In the genomic region with DNA sequence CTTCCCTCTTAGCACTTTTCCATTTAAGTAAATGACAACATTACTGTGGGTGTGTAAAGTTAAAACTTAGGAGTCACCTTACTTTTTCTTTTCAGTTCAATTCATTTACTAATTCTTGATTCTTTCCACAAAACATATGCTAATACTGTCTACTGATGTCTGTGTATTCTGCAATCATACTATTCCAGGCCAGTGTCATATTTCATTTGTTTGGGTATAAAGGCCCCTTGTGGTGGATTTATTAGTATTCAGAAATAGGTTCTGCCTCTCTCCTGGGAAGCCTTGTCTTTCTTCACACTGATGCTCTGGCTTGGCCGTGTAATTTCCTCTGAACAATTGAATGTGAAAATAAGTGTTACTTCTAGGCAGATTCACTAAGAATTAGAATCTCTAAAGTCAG, we compare ENCODE assay signal across 20 cellular contexts.
A peak's percentile ranks its signal among the peaks of the same experiment; 100 is the strongest.
DNase-seq lines count a peak whose midpoint lies in the region; ATAC-seq and TF ChIP-seq lines count a peak whose summit lies in the region.
"Had no signal": no experiment of that assay in that cellular context is flagged by ENCODE, and none has a peak within 500 bp of the region (broad histone marks: within the 10 kb centered on the region; RNA-seq: fewer than 3 reads in every experiment).

No MANE protein-coding gene starts in this region.

- no peak overlapping the region for H3K4me3 Mint-ChIP-seq in GM23338
- H3K4me3 Mint-ChIP-seq: activated naive CD4-positive, alpha-beta T cell treated with anti-CD3 and anti-CD28 coated beads for 36 hours; nephron had no signal

- H3K4me1 ChIP-seq in GM23338 (ENCODE audit: insufficient read depth) (peaks cover 13% of the 10 kb centered on the region), gastroesophageal sphincter (no peaks in the 10 kb centered on the region)
- H3K4me1 ChIP-seq: SJSA1 had no signal

- no peak for TF ChIP-seq CTCF in GM23338 (conservative IDR thresholded peaks at IDR 0.05; ENCODE audit: low read depth in 2 of 2)
- no peak for TF ChIP-seq CTCF in astrocyte of the cerebellum (IDR thresholded peaks at IDR 0.05; ENCODE audit: low read depth, low read length, missing control alignments)
- no peak for TF ChIP-seq CTCF in neural cell (IDR thresholded peaks at IDR 0.05; ENCODE audit: poor library complexity, severe bottlenecking)
- TF ChIP-seq CTCF in gastroesophageal sphincter (IDR thresholded peaks at IDR 0.05): no peak

- TF ChIP-seq EP300 in neural cell (conservative IDR thresholded peaks at IDR 0.05; ENCODE audit: poor library complexity, severe bottlenecking): no peak
- TF ChIP-seq EP300 in gastroesophageal sphincter (IDR thresholded peaks at IDR 0.05): no peak

- H4K20me1 ChIP-seq in GM23338 (replicated peaks; ENCODE audit: insufficient read depth): no peaks in the 10 kb centered on the region
- no peaks in the 10 kb centered on the region for H4K20me1 ChIP-seq in neural cell (ENCODE audit: insufficient read depth)
- H4K20me1 ChIP-seq: BLaER1 had no signal

- H3K9ac ChIP-seq in neural cell (ENCODE audit: low read length): no peak overlapping the region
- H3K9ac ChIP-seq: BLaER1 had no signal

- no peaks in the 10 kb centered on the region for H3F3A ChIP-seq in GM23338 (replicated peaks; ENCODE audit: low read depth)
- H3F3A ChIP-seq in neural cell (ENCODE audit: insufficient read depth, low read length, poor library complexity, severe bottlenecking): no peaks in the 10 kb centered on the region

- peak; percentile 20 for TF ChIP-seq RAD21 in neural cell (conservative IDR thresholded peaks at IDR 0.05)

- no peaks in the 10 kb centered on the region for H3K36me3 ChIP-seq in GM23338 (ENCODE audit: insufficient read depth)
- H3K36me3 ChIP-seq in neural cell (ENCODE audit: insufficient read depth, low read length): no peaks in the 10 kb centered on the region
- no peaks in the 10 kb centered on the region for H3K36me3 ChIP-seq in gastroesophageal sphincter
- H3K36me3 ChIP-seq: BLaER1, SJSA1 had no signal

- H3K79me2 ChIP-seq in GM23338 (replicated peaks; ENCODE audit: insufficient read depth) (no peaks in the 10 kb centered on the region), neural cell (replicated peaks; ENCODE audit: insufficient read depth, low read length) (no peaks in the 10 kb centered on the region)

- H3K27ac ChIP-seq in GM23338 (ENCODE audit: low read depth) (no peak overlapping the region), neural cell (ENCODE audit: low read length) (no peak overlapping the region), gastroesophageal sphincter (no peak overlapping the region)
- H3K27ac ChIP-seq: BLaER1, SJSA1 had no signal

- H3K4me3 ChIP-seq in GM23338: 0 out of 2 replicates have a peak overlapping the region, but pooled peaks have one; percentile 2
- H3K4me3 ChIP-seq in astrocyte of the cerebellum (ENCODE audit: low read depth, low read length): no peak overlapping the region
- no peak overlapping the region for H3K4me3 ChIP-seq in neural cell (ENCODE audit: low read length)
- H3K4me3 ChIP-seq in gastroesophageal sphincter: no peak overlapping the region
- H3K4me3 ChIP-seq: BLaER1, SJSA1 had no signal

- DNase-seq in GM23338 (ENCODE audit: low spot score) (no peak), NCI-H1436 (lab: John Stamatoyannopoulos, UW) (peak; percentile 18), astrocyte of the cerebellum (ENCODE audit: low read depth) (peak; percentile 6), head of caudate nucleus (no peak)
- DNase-seq: activated CD4-positive, alpha-beta T cell treated with anti-CD3 and anti-CD28 coated beads for 4 hours; activated naive CD4-positive, alpha-beta T cell treated with anti-CD3 and anti-CD28 coated beads for 36 hours; KG1; NCI-H1092 treated with DMSO at 0.1 percent for 48 hours; NCI-H226; stimulated activated naive CD8-positive, alpha-beta T cell treated with anti-CD3 and anti-CD28 coated beads, Interleukin-15, Interleukin-2, amounts not matched to agents 100 U/mL and 50 U/mL, for 24 hours; T1000; trophoblast cell had no signal

- 42 to 60% methylated on average over 1 of the region's 1 CpG for WGBS in gastroesophageal sphincter (ENCODE audit: low coverage in 1 of 2), 2 donors

- TF ChIP-seq POLR2A in gastroesophageal sphincter (IDR thresholded peaks at IDR 0.05): no peak

- no peaks in the 10 kb centered on the region for H3K27me3 ChIP-seq in GM23338 (ENCODE audit: insufficient read depth)
- H3K27me3 ChIP-seq in neural cell (ENCODE audit: insufficient read depth, low read depth, low read length): no peaks in the 10 kb centered on the region
- no peaks in the 10 kb centered on the region for H3K27me3 ChIP-seq in gastroesophageal sphincter
- H3K27me3 ChIP-seq: BLaER1, SJSA1 had no signal

- H2AFZ ChIP-seq in GM23338 (no peak overlapping the region), neural cell (ENCODE audit: low read depth, low read length) (no peak overlapping the region)

- H3K9me2 ChIP-seq in GM23338 (ENCODE audit: insufficient read depth) (no peaks in the 10 kb centered on the region), neural cell (ENCODE audit: insufficient read depth, low read length) (no peaks in the 10 kb centered on the region)

- intact Hi-C loops in head of caudate nucleus (cut with DNase I): no loop called here

- H3K4me1 Mint-ChIP-seq in GM23338: peaks cover 11% of the 10 kb centered on the region

- H3K27ac Mint-ChIP-seq in GM23338: no peak overlapping the region
- H3K27ac Mint-ChIP-seq: activated naive CD4-positive, alpha-beta T cell treated with anti-CD3 and anti-CD28 coated beads for 36 hours; nephron had no signal

- H3K9me3 ChIP-seq in neural cell (ENCODE audit: low read length): no peaks in the 10 kb centered on the region
- H3K9me3 ChIP-seq in gastroesophageal sphincter: no peaks in the 10 kb centered on the region
- H3K9me3 ChIP-seq: BLaER1, SJSA1 had no signal

- no peak; the same call in 2 of the 3 replicates for ATAC-seq in GM23338
- ATAC-seq in gastroesophageal sphincter: no peak
- no peak for ATAC-seq in GM21786 (IDR thresholded peaks at IDR 0.05; ENCODE audit: unreplicated experiment)
- ATAC-seq: esophagus mucosa; HCT116; stimulated activated naive CD8-positive, alpha-beta T cell treated with anti-CD3 and anti-CD28 coated beads, Interleukin-15, Interleukin-2, amounts not matched to agents 100 U/mL and 50 U/mL, for 24 hours had no signal

- H3K27me3 Mint-ChIP-seq in GM23338 (ENCODE audit: insufficient read depth, low read depth, poor library complexity): no peaks in the 10 kb centered on the region

- H3K9me3 Mint-ChIP-seq in GM23338: no peaks in the 10 kb centered on the region
- H3K9me3 Mint-ChIP-seq: nephron had no signal

- in situ Hi-C loops in astrocyte of the cerebellum (cut with HindIII; ENCODE audit: low sequenced_read_pairs): no loop called here

- H3K4me2 ChIP-seq in GM23338: peak overlapping the region; percentile 21
- no peak overlapping the region for H3K4me2 ChIP-seq in neural cell (ENCODE audit: low read length)
- H3K4me2 ChIP-seq: BLaER1 had no signal

- no peaks in the 10 kb centered on the region for H3K36me3 Mint-ChIP-seq in GM23338 (ENCODE audit: low read depth)

TF ChIP-seq in GM23338, 12 proteins besides CTCF, POLR2A, EP300 and RAD21 (continues in another document):
- TF ChIP-seq CREB1 (CRISPR knock-in tag; IDR thresholded peaks at IDR 0.05; ENCODE audit: low read depth) (no peak), EZH2 (IDR thresholded peaks at IDR 0.05; ENCODE audit: low read depth, unreplicated experiment) (no peak)
- TF ChIP-seq, protein P1, sequence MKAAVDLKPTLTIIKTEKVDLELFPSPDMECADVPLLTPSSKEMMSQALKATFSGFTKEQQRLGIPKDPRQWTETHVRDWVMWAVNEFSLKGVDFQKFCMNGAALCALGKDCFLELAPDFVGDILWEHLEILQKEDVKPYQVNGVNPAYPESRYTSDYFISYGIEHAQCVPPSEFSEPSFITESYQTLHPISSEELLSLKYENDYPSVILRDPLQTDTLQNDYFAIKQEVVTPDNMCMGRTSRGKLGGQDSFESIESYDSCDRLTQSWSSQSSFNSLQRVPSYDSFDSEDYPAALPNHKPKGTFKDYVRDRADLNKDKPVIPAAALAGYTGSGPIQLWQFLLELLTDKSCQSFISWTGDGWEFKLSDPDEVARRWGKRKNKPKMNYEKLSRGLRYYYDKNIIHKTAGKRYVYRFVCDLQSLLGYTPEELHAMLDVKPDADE (IDR thresholded peaks at IDR 0.05): no peak

TF ChIP-seq in neural cell, 6 proteins besides CTCF, POLR2A, EP300 and RAD21:
- TF ChIP-seq, protein P2, sequence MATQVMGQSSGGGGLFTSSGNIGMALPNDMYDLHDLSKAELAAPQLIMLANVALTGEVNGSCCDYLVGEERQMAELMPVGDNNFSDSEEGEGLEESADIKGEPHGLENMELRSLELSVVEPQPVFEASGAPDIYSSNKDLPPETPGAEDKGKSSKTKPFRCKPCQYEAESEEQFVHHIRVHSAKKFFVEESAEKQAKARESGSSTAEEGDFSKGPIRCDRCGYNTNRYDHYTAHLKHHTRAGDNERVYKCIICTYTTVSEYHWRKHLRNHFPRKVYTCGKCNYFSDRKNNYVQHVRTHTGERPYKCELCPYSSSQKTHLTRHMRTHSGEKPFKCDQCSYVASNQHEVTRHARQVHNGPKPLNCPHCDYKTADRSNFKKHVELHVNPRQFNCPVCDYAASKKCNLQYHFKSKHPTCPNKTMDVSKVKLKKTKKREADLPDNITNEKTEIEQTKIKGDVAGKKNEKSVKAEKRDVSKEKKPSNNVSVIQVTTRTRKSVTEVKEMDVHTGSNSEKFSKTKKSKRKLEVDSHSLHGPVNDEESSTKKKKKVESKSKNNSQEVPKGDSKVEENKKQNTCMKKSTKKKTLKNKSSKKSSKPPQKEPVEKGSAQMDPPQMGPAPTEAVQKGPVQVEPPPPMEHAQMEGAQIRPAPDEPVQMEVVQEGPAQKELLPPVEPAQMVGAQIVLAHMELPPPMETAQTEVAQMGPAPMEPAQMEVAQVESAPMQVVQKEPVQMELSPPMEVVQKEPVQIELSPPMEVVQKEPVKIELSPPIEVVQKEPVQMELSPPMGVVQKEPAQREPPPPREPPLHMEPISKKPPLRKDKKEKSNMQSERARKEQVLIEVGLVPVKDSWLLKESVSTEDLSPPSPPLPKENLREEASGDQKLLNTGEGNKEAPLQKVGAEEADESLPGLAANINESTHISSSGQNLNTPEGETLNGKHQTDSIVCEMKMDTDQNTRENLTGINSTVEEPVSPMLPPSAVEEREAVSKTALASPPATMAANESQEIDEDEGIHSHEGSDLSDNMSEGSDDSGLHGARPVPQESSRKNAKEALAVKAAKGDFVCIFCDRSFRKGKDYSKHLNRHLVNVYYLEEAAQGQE (IDR thresholded peaks at IDR 0.05; ENCODE audit: borderline replicate concordance): no peak
- TF ChIP-seq POLR2AphosphoS5 (IDR thresholded peaks at IDR 0.05) (no peak), SMC3 (conservative IDR thresholded peaks at IDR 0.05; ENCODE audit: poor library complexity) (no peak), TAF1 (IDR thresholded peaks at IDR 0.05; ENCODE audit: low read depth) (no peak), EZH2 (IDR thresholded peaks at IDR 0.05; ENCODE audit: borderline replicate concordance, insufficient read depth, low read length, poor library complexity, severe bottlenecking) (no peak), MXI1 (conservative IDR thresholded peaks at IDR 0.05; ENCODE audit: poor library complexity, severe bottlenecking) (no peak)

Comparison
In these comparisons a context has a peak if more than half of its experiments do, and no peak if none do; other contexts are left out.
1. DNase-seq: peak in NCI-H1436 (single experiment) and astrocyte of the cerebellum (single experiment); none in GM23338 (single experiment) and head of caudate nucleus (0 of 42).